11 cellular contexts compared by ENCODE assay signal in genomic region chr5:93586948-93587918, GRCh38. TPM values are rescaled to one million over a fixed set of nuclear protein-coding genes. Genes with fewer than 3 reads are reported as not detected.
DNase-seq lines count a peak whose midpoint lies in the region; ATAC-seq and TF ChIP-seq lines count a peak whose summit lies in the region.
"Had no signal": no experiment of that assay in that cellular context is flagged by ENCODE, and none has a peak within 500 bp of the region (broad histone marks: within the 10 kb centered on the region; RNA-seq: fewer than 3 reads in every experiment).

No MANE protein-coding gene starts in this region.

- ATAC-seq in HG02623 (IDR thresholded peaks at IDR 0.05; ENCODE audit: unreplicated experiment) (no peak), GM21825 (IDR thresholded peaks at IDR 0.05; ENCODE audit: unreplicated experiment) (no peak), HG03432 (IDR thresholded peaks at IDR 0.05; ENCODE audit: unreplicated experiment) (no peak)

- POLR2A ChIA-PET in activated CD4-positive, alpha-beta memory T cell treated with anti-CD3 and anti-CD28 coated beads, Interleukin-2, amount 10 ng/mL, durations not matched to agents 7 days and 5 days (lab: Charles Lee): interaction anchor here (0.7 to 1.1 kb wide), 2 partner anchors 9 to 89 kb away, joined by 3 read pairs; no protein-coding TSS in a partner anchor

- peaks cover 64% of the 10 kb centered on the region for H3K27me3 Mint-ChIP-seq in activated CD4-positive, alpha-beta memory T cell treated with anti-CD3 and anti-CD28 coated beads, Interleukin-2, amount 10 ng/mL, durations not matched to agents 7 days and 5 days

- H3K9me3 ChIP-seq in HAP-1: no peaks in the 10 kb centered on the region
- H3K9me3 ChIP-seq in prostate gland: no peaks in the 10 kb centered on the region
- H3K9me3 ChIP-seq: transverse colon had no signal

- peak overlapping the region; percentile 58 for H3K27ac Mint-ChIP-seq in activated CD4-positive, alpha-beta memory T cell treated with anti-CD3 and anti-CD28 coated beads, Interleukin-2, amount 10 ng/mL, durations not matched to agents 7 days and 5 days

- CTCF ChIA-PET in activated CD4-positive, alpha-beta memory T cell treated with anti-CD3 and anti-CD28 coated beads, Interleukin-2, amount 10 ng/mL, durations not matched to agents 7 days and 5 days (lab: Charles Lee): interaction anchor here (0.6 to 1.2 kb wide), 4 partner anchors 8 to 1261 kb away, joined by 3 to 5 read pairs (median 4); no protein-coding TSS in a partner anchor

- TF ChIP-seq CTCF in fibroblast of mammary gland (conservative IDR thresholded peaks at IDR 0.05; ENCODE audit: control insufficient read depth, insufficient read depth, low read depth, low read length): no peak
- no peak for TF ChIP-seq CTCF in prostate gland (IDR thresholded peaks at IDR 0.05)

- in situ Hi-C loops in HAP-1 (cut with MboI; ENCODE audit: low sequenced_read_pairs): no loop called here

- peak overlapping the region; percentile 16 for H3K4me3 Mint-ChIP-seq in activated CD4-positive, alpha-beta memory T cell treated with anti-CD3 and anti-CD28 coated beads, Interleukin-2, amount 10 ng/mL, durations not matched to agents 7 days and 5 days

- H3K36me3 ChIP-seq in HAP-1 (replicated peaks) (peaks cover 7% of the 10 kb centered on the region), prostate gland (no peaks in the 10 kb centered on the region)
- H3K36me3 ChIP-seq: transverse colon had no signal

- H3K4me3 ChIP-seq in HAP-1: peak overlapping the region; percentile 57
- H3K4me3 ChIP-seq in fibroblast of mammary gland (ENCODE audit: control insufficient read depth, low read depth, low read length): peak overlapping the region; percentile 90
- peak overlapping the region; percentile 56 for H3K4me3 ChIP-seq in prostate gland
- H3K4me3 ChIP-seq: transverse colon had no signal

- peaks cover 19% of the 10 kb centered on the region for H3K4me1 ChIP-seq in HAP-1
- H3K4me1 ChIP-seq in prostate gland (replicated peaks): no peaks in the 10 kb centered on the region

- H3K4me1 Mint-ChIP-seq in activated CD4-positive, alpha-beta memory T cell treated with anti-CD3 and anti-CD28 coated beads, Interleukin-2, amount 10 ng/mL, durations not matched to agents 7 days and 5 days: peaks cover 23% of the 10 kb centered on the region

- WGBS in prostate gland: 35% methylated on average over 29 of the region's 29 CpGs

- intact Hi-C loops in prostate gland (cut with DNase I): no loop called here

- peak overlapping the region; percentile 56 for H3K27ac ChIP-seq in prostate gland
- H3K27ac ChIP-seq: transverse colon had no signal

- no peaks in the 10 kb centered on the region for H3K27me3 ChIP-seq in HAP-1 (ENCODE audit: low read depth)
- H3K27me3 ChIP-seq in prostate gland (replicated peaks; ENCODE audit: insufficient read depth): peaks cover 2% of the 10 kb centered on the region

- peaks cover 13% of the 10 kb centered on the region for H3K36me3 Mint-ChIP-seq in activated CD4-positive, alpha-beta memory T cell treated with anti-CD3 and anti-CD28 coated beads, Interleukin-2, amount 10 ng/mL, durations not matched to agents 7 days and 5 days (ENCODE audit: low read depth)

- DNase-seq in HAP-1 (ENCODE audit: low spot score in 2 of 2): no peak
- DNase-seq in activated CD4-positive, alpha-beta memory T cell treated with anti-CD3 and anti-CD28 coated beads, Interleukin-2, amount 10 ng/mL, durations not matched to agents 7 days and 5 days: no peak
- DNase-seq in fibroblast of mammary gland (ENCODE audit: low read depth): peak; percentile 51
- DNase-seq in prostate gland (ENCODE audit: low spot score): no peak
- no peak for DNase-seq in activated CD4-positive, CD25-positive, alpha-beta regulatory T cell treated with anti-CD3 and anti-CD28 coated beads, Interleukin-2, amount 50 U/mL, for 72 hours
- DNase-seq: NK-92 treated with Interleukin-12 subunit alpha and Interleukin-12 subunit beta, amount 100 ng/mL, for 24 hours; small intestine; transverse colon had no signal

- H3K9me3 Mint-ChIP-seq in activated CD4-positive, alpha-beta memory T cell treated with anti-CD3 and anti-CD28 coated beads, Interleukin-2, amount 10 ng/mL, durations not matched to agents 7 days and 5 days: no peaks in the 10 kb centered on the region

- TF ChIP-seq POLR2A in prostate gland (IDR thresholded peaks at IDR 0.05): no peak

RNA-seq across cellular contexts. Expression of gene NR2F1, which starts 4.2 kb away (rescaled TPM):
- total RNA-seq in activated CD4-positive, alpha-beta memory T cell treated with anti-CD3 and anti-CD28 coated beads, Interleukin-2, amount 10 ng/mL, durations not matched to agents 7 days and 5 days: not detected
- total RNA-seq in prostate gland: 10 to 100 TPM; 14.9 to 49.3 TPM

RNA-seq across cellular contexts. Expression of gene NR2F1-AS1, which starts 6.2 kb away (rescaled TPM):
- not detected for total RNA-seq in activated CD4-positive, alpha-beta memory T cell treated with anti-CD3 and anti-CD28 coated beads, Interleukin-2, amount 10 ng/mL, durations not matched to agents 7 days and 5 days
- 10 to 100 TPM; 11.9 to 12.4 TPM for total RNA-seq in prostate gland

Comparison
In these comparisons a context has a peak if more than half of its experiments do, and no peak if none do; other contexts are left out.
1. RNA of gene NR2F1, which starts 4.2 kb away (total RNA-seq): 14.9 to 49.3 TPM in prostate gland; not detected in activated CD4-positive, alpha-beta memory T cell treated with anti-CD3 and anti-CD28 coated beads, Interleukin-2, amount 10 ng/mL, durations not matched to agents 7 days and 5 days; every median in the first group is over 10 times any median in the second.
2. RNA of gene NR2F1-AS1, which starts 6.2 kb away (total RNA-seq): 11.9 to 12.4 TPM in prostate gland; not detected in activated CD4-positive, alpha-beta memory T cell treated with anti-CD3 and anti-CD28 coated beads, Interleukin-2, amount 10 ng/mL, durations not matched to agents 7 days and 5 days; every median in the first group is over 10 times any median in the second.
3. Peak in every context shown above with its lines, with median percentiles within 50 percentile points of each other: H3K4me3 ChIP-seq.